Comparison of ENCODE assay signal across 16 cellular contexts in genomic region chr3:74561881-74562280, GRCh38. TPM values are rescaled to one million over a fixed set of nuclear protein-coding genes. Genes with fewer than 3 reads are reported as not detected.
A peak's percentile ranks its signal among the peaks of the same experiment; 100 is the strongest.
DNase-seq lines count a peak whose midpoint lies in the region; ATAC-seq and TF ChIP-seq lines count a peak whose summit lies in the region.
"Had no signal": no experiment of that assay in that cellular context is flagged by ENCODE, and none has a peak within 500 bp of the region (broad histone marks: within the 10 kb centered on the region; RNA-seq: fewer than 3 reads in every experiment).

No MANE protein-coding gene starts in this region.

- BruUV-seq in mammary epithelial cell (replicated peaks; lab: Mats Ljungman, UMichigan), result no TSS peak

- no peak overlapping the region for H2AFZ ChIP-seq in mammary epithelial cell (ENCODE audit: low read depth, low read length)

- in situ Hi-C loops in mammary epithelial cell (cut with MboI; ENCODE audit: low sequenced_read_pairs in 2 of 2), result no loop called here

- no peak overlapping the region for H3K4me2 ChIP-seq in mammary epithelial cell (ENCODE audit: insufficient read depth, low read depth, low read length)
- H3K4me2 ChIP-seq: BLaER1 had no signal

- peak overlapping the region; percentile 57 for H3K27ac ChIP-seq in mammary epithelial cell (ENCODE audit: insufficient read depth, low read depth, low read length)
- H3K27ac ChIP-seq in upper lobe of right lung, result no peak overlapping the region
- H3K27ac ChIP-seq: BLaER1 had no signal

- intact Hi-C loops in mammary epithelial cell (cut with micrococcal nuclease) (no loop called here), upper lobe of right lung (cut with DNase I) (no loop called here)

- H3K9ac ChIP-seq in mammary epithelial cell (ENCODE audit: insufficient read depth, low read length), result no peak overlapping the region
- H3K9ac ChIP-seq: BLaER1 had no signal

- H3K36me3 ChIP-seq in mammary epithelial cell (ENCODE audit: insufficient read depth, low read length) (peaks cover 3% of the 10 kb centered on the region), upper lobe of right lung (no peaks in the 10 kb centered on the region)
- H3K36me3 ChIP-seq: BLaER1 had no signal

- no peaks in the 10 kb centered on the region for H4K20me1 ChIP-seq in mammary epithelial cell (ENCODE audit: insufficient read depth, low read length)
- H4K20me1 ChIP-seq: BLaER1 had no signal

- CTCF ChIA-PET in mammary epithelial cell (lab: Charles Lee; ENCODE audit: low non-redundant PET), result no interaction called here

- no peak for ATAC-seq in GM21786 (IDR thresholded peaks at IDR 0.05; ENCODE audit: unreplicated experiment)
- no peak for ATAC-seq in upper lobe of right lung
- ATAC-seq: CD8-positive, alpha-beta T cell had no signal

- DNase-seq in AG08395 (ENCODE audit: low spot score) (peak; percentile 73), GM04503 (ENCODE audit: low read depth) (peak; percentile 51), mammary epithelial cell (no peak), fibroblast of the aortic adventitia (ENCODE audit: low read depth) (peak; percentile 79), upper lobe of right lung (no peak), activated T-cell treated with anti-CD3 and anti-CD28 coated beads for 4 hours (no peak), NCI-H2171 treated with DMSO at 0.1 percent for 48 hours (lab: John Stamatoyannopoulos, UW) (no peak)
- DNase-seq: ACHN; CD8-positive, alpha-beta T cell; HCEC 1CT; KBM-7; NCI-H2081 treated with DMSO at 0.1 percent for 48 hours; NCI-H226; NCI-H774 had no signal

- dilution Hi-C loops in mammary epithelial cell (cut with HindIII; ENCODE audit: low sequenced_read_pairs), result no loop called here

- TF ChIP-seq CTCF in mammary epithelial cell (conservative IDR thresholded peaks at IDR 0.05 in 1 of 2, IDR thresholded peaks at IDR 0.05 in 1 of 2; ENCODE audit: extremely low read depth in 1 of 2, insufficient read depth in 1 of 2, low read depth in 1 of 2, low read length in 2 of 2) (no peak), fibroblast of the aortic adventitia (IDR thresholded peaks at IDR 0.05; ENCODE audit: insufficient read depth, low read length) (no peak), upper lobe of right lung (IDR thresholded peaks at IDR 0.05) (no peak)

- H3K79me2 ChIP-seq in mammary epithelial cell (ENCODE audit: insufficient read depth, low read length), result peaks cover 83% of the 10 kb centered on the region

- H3K9me3 ChIP-seq in mammary epithelial cell (replicated peaks; ENCODE audit: insufficient read depth, low read length), result peaks cover 11% of the 10 kb centered on the region
- H3K9me3 ChIP-seq in upper lobe of right lung, result no peaks in the 10 kb centered on the region
- H3K9me3 ChIP-seq: BLaER1 had no signal

- no peak overlapping the region for H3K4me3 ChIP-seq in mammary epithelial cell (replicated peaks in 1 of 3; ENCODE audit: insufficient read depth in 1 of 3, low read depth in 2 of 3, low read length in 3 of 3)
- H3K4me3 ChIP-seq in fibroblast of the aortic adventitia (ENCODE audit: low read depth, low read length), result no peak overlapping the region
- H3K4me3 ChIP-seq in upper lobe of right lung, result no peak overlapping the region
- H3K4me3 ChIP-seq: BLaER1 had no signal

- WGBS in mammary epithelial cell (ENCODE audit: low coverage, missing lambda C conversion rate), result 84% methylated on average over 2 of the region's 2 CpGs

- H3K27me3 ChIP-seq in mammary epithelial cell (ENCODE audit: insufficient read depth, low read length), result no peaks in the 10 kb centered on the region
- no peaks in the 10 kb centered on the region for H3K27me3 ChIP-seq in upper lobe of right lung
- H3K27me3 ChIP-seq: BLaER1 had no signal

- peaks cover 38% of the 10 kb centered on the region for H3K4me1 ChIP-seq in mammary epithelial cell (ENCODE audit: insufficient read depth, low read length)
- H3K4me1 ChIP-seq in upper lobe of right lung, result no peaks in the 10 kb centered on the region
- H3K4me1 ChIP-seq: BLaER1 had no signal

RNA-seq across cellular contexts. Expression of gene CNTN3, which starts 52.6 kb away (rescaled TPM):
- 10 to 100 TPM; 29.8 to 32.7 TPM for total RNA-seq in mammary epithelial cell
- polyA plus RNA-seq in mammary epithelial cell, result 11.9 TPM
- polyA minus RNA-seq in mammary epithelial cell, result 22.9 TPM
- 0.74 and 2.4 TPM in 2 replicates for total RNA-seq in fibroblast of the aortic adventitia (ENCODE audit: low replicate concordance)
- total RNA-seq in upper lobe of right lung, result 1.6 TPM
- total RNA-seq: CD8-positive, alpha-beta T cell had no signal

Comparison
In these comparisons a context has a peak if more than half of its experiments do, and no peak if none do; other contexts are left out.
1. DNase-seq: peak in AG08395 (single experiment), GM04503 (single experiment) and fibroblast of the aortic adventitia (single experiment); none in mammary epithelial cell (single experiment), upper lobe of right lung (single experiment), activated T-cell treated with anti-CD3 and anti-CD28 coated beads for 4 hours (single experiment) and NCI-H2171 treated with DMSO at 0.1 percent for 48 hours (single experiment).